ENCODE assay signal across 2 cellular contexts in the genomic region with DNA sequence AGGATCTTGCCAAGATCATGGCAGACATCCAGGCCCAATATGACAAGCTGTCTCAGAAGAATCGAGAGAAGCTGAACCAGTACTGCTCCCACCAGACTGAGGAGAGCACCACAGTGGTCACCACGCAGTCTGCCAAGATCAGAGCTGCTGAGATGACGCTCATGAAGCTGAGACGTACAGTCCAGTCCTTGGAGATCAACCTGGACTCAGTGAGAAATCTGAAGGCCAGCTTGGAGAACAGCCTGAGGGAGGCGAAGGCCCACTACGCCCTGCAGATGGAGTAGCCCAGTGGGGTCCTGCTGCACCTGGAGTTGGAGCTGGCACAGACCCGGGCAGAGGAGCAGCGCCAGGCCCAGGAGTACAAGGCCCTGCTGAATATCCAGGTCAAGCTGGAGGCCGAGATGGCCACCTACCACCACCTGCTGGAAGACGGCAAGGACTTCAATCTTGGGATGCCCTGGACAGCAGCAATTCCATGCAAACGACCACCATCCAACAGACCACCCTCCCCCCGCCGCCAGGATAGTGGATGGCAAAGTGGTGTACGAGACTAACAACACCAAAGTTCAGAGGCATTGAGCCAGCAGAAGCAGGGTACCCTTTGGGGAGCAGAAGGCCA.
TF ChIP-seq lines count a peak whose summit lies in the region.

No MANE protein-coding gene starts in this region.

TF ChIP-seq in GM23338, 12 proteins besides CTCF, POLR2A, EP300 and RAD21:
- TF ChIP-seq POLR2AphosphoS5 (IDR thresholded peaks at IDR 0.05; ENCODE audit: low read depth) (no peak), EZH2phosphoT487 (IDR thresholded peaks at IDR 0.05; ENCODE audit: unreplicated experiment) (no peak)
TF ChIP-seq in GM23338: peak in this region for 0.

TF ChIP-seq in GM12878, 131 proteins besides CTCF, POLR2A, EP300 and RAD21:
- no peak for TF ChIP-seq ZZZ3 (IDR thresholded peaks at IDR 0.05; ENCODE audit: control insufficient read depth, insufficient read length, low read depth)
